ENCODE assay signal across 1 cellular context in genomic region chr12:103833095-103833777, GRCh38.
TF ChIP-seq lines count a peak whose summit lies in the region.

No MANE protein-coding gene starts in this region.

TF ChIP-seq in K562, 482 proteins besides CTCF, POLR2A, EP300 and RAD21 (continued from another document):
- no peak for TF ChIP-seq PTTG1 (tag; IDR thresholded peaks at IDR 0.05; ENCODE audit: low read depth)
TF ChIP-seq in K562: peak in this region for 1.
